9 cellular contexts compared by ENCODE assay signal in genomic region chr7:55018361-55019328, GRCh38. TPM values are rescaled to one million over a fixed set of nuclear protein-coding genes. Genes with fewer than 3 reads are reported as not detected.
DNase-seq lines count a peak whose midpoint lies in the region; ATAC-seq and TF ChIP-seq lines count a peak whose summit lies in the region.
"Had no signal": no experiment of that assay in that cellular context is flagged by ENCODE, and none has a peak within 500 bp of the region (broad histone marks: within the 10 kb centered on the region; RNA-seq: fewer than 3 reads in every experiment).

Gene EGFR, plus strand, starts transcription at chr7:55019017. Its CDS starts 261 bp downstream, at chr7:55019278.

- no peaks in the 10 kb centered on the region for H3K9me3 Mint-ChIP-seq in activated T-helper 17 cell treated with anti-CD3 and anti-CD28 coated beads, Interleukin-2, amount 50 U/mL, for 72 hours
- H3K9me3 Mint-ChIP-seq: memory B cell had no signal

- H3K4me3 Mint-ChIP-seq in activated T-helper 17 cell treated with anti-CD3 and anti-CD28 coated beads, Interleukin-2, amount 50 U/mL, for 72 hours = peak within 1 kb of the TSS; percentile 28
- H3K4me3 Mint-ChIP-seq: memory B cell had no signal

- H3K4me3 ChIP-seq in HEK293 (ENCODE audit: low read depth, low read length) = peak within 1 kb of the TSS; percentile 68

- DNase-seq in AG20443 (ENCODE audit: low spot score) (peak; percentile 94), head of caudate nucleus (peak in 39 of 42 donors; percentile 36 to 80 (median 61)), nucleus accumbens (lab: John Stamatoyannopoulos, UW) (peak in 45 of 56 donors; percentile 5 to 83 (median 44)), GF-D8 (lab: John Stamatoyannopoulos, UW) (no peak), NK-92 (lab: John Stamatoyannopoulos, UW; ENCODE audit: unreplicated experiment) (no peak), AML-193 (lab: John Stamatoyannopoulos, UW) (no peak)

- H3K27me3 Mint-ChIP-seq in activated T-helper 17 cell treated with anti-CD3 and anti-CD28 coated beads, Interleukin-2, amount 50 U/mL, for 72 hours = peaks cover 53% of the 10 kb centered on the region

- H3K27ac ChIP-seq in HEK293 (ENCODE audit: extremely low read depth, low read depth, low read length) = peak within 1 kb of the TSS; percentile 53; the same call in 1 of the 2 replicates

- no peak within 1 kb of the TSS for H3K27ac Mint-ChIP-seq in activated T-helper 17 cell treated with anti-CD3 and anti-CD28 coated beads, Interleukin-2, amount 50 U/mL, for 72 hours
- H3K27ac Mint-ChIP-seq: memory B cell had no signal

- H3K9me3 ChIP-seq in HEK293 (ENCODE audit: control insufficient read depth, insufficient read depth, low read depth, low read length) = no peaks in the 10 kb centered on the region

- POLR2A ChIA-PET in HEK293 (lab: Yijun Ruan, JAX) = interaction anchor here (1.4 kb wide), 1 partner anchor 47 kb away, joined by 3 read pairs; no protein-coding TSS in a partner anchor

- no peak for TF ChIP-seq CTCF in HEK293 (tag by site-specific recombination; IDR thresholded peaks at IDR 0.05)

- H3K36me3 Mint-ChIP-seq in activated T-helper 17 cell treated with anti-CD3 and anti-CD28 coated beads, Interleukin-2, amount 50 U/mL, for 72 hours (ENCODE audit: low read depth) = no peaks in the 10 kb centered on the region
- H3K36me3 Mint-ChIP-seq: memory B cell had no signal

- H3K36me3 ChIP-seq in HEK293 (ENCODE audit: control insufficient read depth in 2 of 2, insufficient read depth in 1 of 2, low read length in 2 of 2) = no peaks in the 10 kb centered on the region

- no peak for ATAC-seq in activated T-helper 17 cell treated with anti-CD3 and anti-CD28 coated beads, Interleukin-2, amount 50 U/mL, for 72 hours (replicated peaks)

- no peaks in the 10 kb centered on the region for H3K4me1 Mint-ChIP-seq in activated T-helper 17 cell treated with anti-CD3 and anti-CD28 coated beads, Interleukin-2, amount 50 U/mL, for 72 hours
- H3K4me1 Mint-ChIP-seq: memory B cell had no signal

- intact Hi-C loops in head of caudate nucleus (cut with DNase I) = no loop called here

- peaks cover 3% of the 10 kb centered on the region; the same call in 1 of the 2 replicates for H3K4me1 ChIP-seq in HEK293 (ENCODE audit: control insufficient read depth, insufficient read depth, low read length)

- CTCF ChIA-PET in HEK293 (lab: Yijun Ruan, JAX) = interaction anchor here (0.5 to 1.7 kb wide), 3 partner anchors 22 to 237 kb away, joined by 3 to 4 read pairs (median 3); no protein-coding TSS in a partner anchor

TF ChIP-seq in HEK293, 187 proteins besides CTCF, POLR2A, EP300 and RAD21 (continues in another document):
- TF ChIP-seq ZNF280C (tag by site-specific recombination; IDR thresholded peaks at IDR 0.05) = no peak
- peak; percentile 76 for TF ChIP-seq SP2 (tag by site-specific recombination; IDR thresholded peaks at IDR 0.05)
- TF ChIP-seq ZBTB8A (tag by site-specific recombination; IDR thresholded peaks at IDR 0.05) = no peak
- no peak for TF ChIP-seq ZBTB6 (tag by site-specific recombination; IDR thresholded peaks at IDR 0.05)
- no peak for TF ChIP-seq ZNF610 (tag by site-specific recombination; IDR thresholded peaks at IDR 0.05; ENCODE audit: borderline replicate concordance)
- no peak for TF ChIP-seq ZNF514 (tag by site-specific recombination; IDR thresholded peaks at IDR 0.05)
- no peak for TF ChIP-seq ZNF292 (tag by site-specific recombination; IDR thresholded peaks at IDR 0.05; ENCODE audit: borderline replicate concordance, low read depth)
- TF ChIP-seq HOXA7 (CRISPR knock-in tag; IDR thresholded peaks at IDR 0.05; ENCODE audit: borderline replicate concordance) = no peak
- TF ChIP-seq ZNF184 (tag by site-specific recombination; IDR thresholded peaks at IDR 0.05) = no peak
- TF ChIP-seq ZNF654 (tag by site-specific recombination; IDR thresholded peaks at IDR 0.05; ENCODE audit: low read depth) = no peak
- TF ChIP-seq KLF8 (tag by site-specific recombination; IDR thresholded peaks at IDR 0.05) = 0 out of 2 replicates have a peak, but pooled peaks have one; percentile 53
- TF ChIP-seq ZNF48 (tag by site-specific recombination; IDR thresholded peaks at IDR 0.05) = no peak
- TF ChIP-seq SP7 (tag by site-specific recombination; IDR thresholded peaks at IDR 0.05) = no peak
- TF ChIP-seq KLF10 (tag by site-specific recombination; IDR thresholded peaks at IDR 0.05) = no peak
- no peak for TF ChIP-seq YY2 (tag by site-specific recombination; IDR thresholded peaks at IDR 0.05)
- TF ChIP-seq ZNF549 (tag by site-specific recombination; IDR thresholded peaks at IDR 0.05) = no peak
- TF ChIP-seq ZNF24 (tag by site-specific recombination; IDR thresholded peaks at IDR 0.05) = no peak
- no peak for TF ChIP-seq ZNF366 (tag by site-specific recombination; conservative IDR thresholded peaks at IDR 0.05)
- TF ChIP-seq ZFHX2 (tag by site-specific recombination; conservative IDR thresholded peaks at IDR 0.05) = peak; percentile 65; the same call in 1 of the 2 replicates
- TF ChIP-seq ZNF26 (tag by site-specific recombination; IDR thresholded peaks at IDR 0.05) = no peak
- no peak for TF ChIP-seq MYNN (tag by site-specific recombination; IDR thresholded peaks at IDR 0.05; ENCODE audit: borderline replicate concordance)
- TF ChIP-seq ZNF398 (tag by site-specific recombination; IDR thresholded peaks at IDR 0.05) = peak; percentile 69
- no peak for TF ChIP-seq ZNF449 (tag by site-specific recombination; IDR thresholded peaks at IDR 0.05)

RNA-seq across cellular contexts. Expression of gene EGFR, which starts in this region (rescaled TPM):
- total RNA-seq in activated T-helper 17 cell treated with anti-CD3 and anti-CD28 coated beads, Interleukin-2, amount 50 U/mL, for 72 hours = under 1 TPM in 1 of 2 donors, not detected in 1; 0.02 TPM

Comparison
In these comparisons a context has a peak if more than half of its experiments do, and no peak if none do; other contexts are left out.
1. DNase-seq: peak in AG20443 (single experiment), head of caudate nucleus (39 of 42) and nucleus accumbens (45 of 56); none in GF-D8 (single experiment), NK-92 (single experiment) and AML-193 (0 of 2).